In genomic region chr22:39643311-39644083, GRCh38 we compare ENCODE assay signal across 17 cellular contexts.
DNase-seq lines count a peak whose midpoint lies in the region; TF ChIP-seq lines count a peak whose summit lies in the region.
"Had no signal": no experiment of that assay in that cellular context is flagged by ENCODE, and none has a peak within 500 bp of the region (broad histone marks: within the 10 kb centered on the region; RNA-seq: fewer than 3 reads in every experiment).

No MANE protein-coding gene starts in this region.

- H3K27me3 ChIP-seq in effector memory CD4-positive, alpha-beta T cell (replicated peaks; ENCODE audit: control insufficient read depth, insufficient read depth, low read length, poor library complexity, severe bottlenecking) = no peaks in the 10 kb centered on the region
- H3K27me3 ChIP-seq: SJSA1 had no signal

- TF ChIP-seq CTCF in choroid plexus epithelial cell (conservative IDR thresholded peaks at IDR 0.05; ENCODE audit: low read depth, low read length) = no peak
- TF ChIP-seq CTCF in nephron progenitor cell (IDR thresholded peaks at IDR 0.05) = no peak

- H3K4me3 Mint-ChIP-seq in nephron progenitor cell = no peak overlapping the region
- H3K4me3 Mint-ChIP-seq: CD8-positive, alpha-beta memory T cell had no signal

- DNase-seq in EH (ENCODE audit: low read depth) (peak; percentile 17), M059J (ENCODE audit: low read depth) (peak; percentile 23), choroid plexus epithelial cell (ENCODE audit: low read depth) (peak; percentile 52), nephron progenitor cell (no peak), NCI-H524 treated with DMSO at 0.1 percent for 48 hours (lab: John Stamatoyannopoulos, UW) (no peak), amniotic stem cell (lab: John Stamatoyannopoulos, UW) (no peak), substantia nigra (lab: John Stamatoyannopoulos, UW) (no peak)
- DNase-seq in effector memory CD4-positive, alpha-beta T cell = no peak
- DNase-seq: CD8-positive, alpha-beta memory T cell; DMS79 treated with DMSO at 0.1 percent for 48 hours; GDM1; Kasumi-1; NCI-H1105 treated with DMSO at 0.1 percent for 48 hours; NCI-H187; NCI-H2171; NCI-H82 had no signal

- no peaks in the 10 kb centered on the region for H3K36me3 ChIP-seq in effector memory CD4-positive, alpha-beta T cell (ENCODE audit: control insufficient read depth, insufficient read depth, low read length)
- H3K36me3 ChIP-seq: SJSA1 had no signal

- no peak overlapping the region for H3K27ac ChIP-seq in substantia nigra (ENCODE audit: low read depth, low read length, poor library complexity, severe bottlenecking)
- no peak overlapping the region for H3K27ac ChIP-seq in effector memory CD4-positive, alpha-beta T cell (ENCODE audit: insufficient read depth, low read length, poor library complexity, severe bottlenecking)
- H3K27ac ChIP-seq: SJSA1 had no signal

- H3K36me3 Mint-ChIP-seq in nephron progenitor cell (ENCODE audit: low read depth) = peaks cover 9% of the 10 kb centered on the region
- H3K36me3 Mint-ChIP-seq: CD8-positive, alpha-beta memory T cell had no signal

- no peaks in the 10 kb centered on the region for H3K9me3 ChIP-seq in effector memory CD4-positive, alpha-beta T cell (ENCODE audit: control insufficient read depth, low read length)
- H3K9me3 ChIP-seq: SJSA1 had no signal

- peaks cover 43% of the 10 kb centered on the region for H3K4me1 Mint-ChIP-seq in nephron progenitor cell
- H3K4me1 Mint-ChIP-seq: CD8-positive, alpha-beta memory T cell had no signal

- H3K27ac Mint-ChIP-seq in nephron progenitor cell = peak overlapping the region; percentile 61

- H3K27me3 Mint-ChIP-seq in nephron progenitor cell (ENCODE audit: low read depth, poor library complexity) = peaks cover 10% of the 10 kb centered on the region

- peaks cover 15% of the 10 kb centered on the region for H3K9me3 Mint-ChIP-seq in nephron progenitor cell

- H3K4me3 ChIP-seq in choroid plexus epithelial cell (ENCODE audit: low read depth, low read length) = no peak overlapping the region
- H3K4me3 ChIP-seq in effector memory CD4-positive, alpha-beta T cell (ENCODE audit: insufficient read depth, low read depth, low read length, poor library complexity, severe bottlenecking) = no peak overlapping the region
- H3K4me3 ChIP-seq: SJSA1 had no signal

- no peaks in the 10 kb centered on the region for H3K4me1 ChIP-seq in effector memory CD4-positive, alpha-beta T cell (ENCODE audit: control insufficient read depth, insufficient read depth, low read length, poor library complexity, severe bottlenecking)
- H3K4me1 ChIP-seq: SJSA1 had no signal

Comparison
In these comparisons a context has a peak if more than half of its experiments do, and no peak if none do; other contexts are left out.
1. DNase-seq: peak in EH (single experiment), M059J (single experiment) and choroid plexus epithelial cell (single experiment); none in nephron progenitor cell (single experiment), NCI-H524 treated with DMSO at 0.1 percent for 48 hours (single experiment), amniotic stem cell (single experiment), substantia nigra (0 of 49) and effector memory CD4-positive, alpha-beta T cell (0 of 3).